Comparison of ENCODE assay signal across 12 cellular contexts in genomic region chr1:207876129-207876528, GRCh38. TPM values are rescaled to one million over a fixed set of nuclear protein-coding genes. Genes with fewer than 3 reads are reported as not detected.
A peak's percentile ranks its signal among the peaks of the same experiment; 100 is the strongest.
DNase-seq lines count a peak whose midpoint lies in the region; ATAC-seq and TF ChIP-seq lines count a peak whose summit lies in the region.
"Had no signal": no experiment of that assay in that cellular context is flagged by ENCODE, and none has a peak within 500 bp of the region (broad histone marks: within the 10 kb centered on the region; RNA-seq: fewer than 3 reads in every experiment).

No MANE protein-coding gene starts in this region.

- DNase-seq in GM10266 (ENCODE audit: extremely low spot score) (no peak), activated B cell treated with CpG ODN at 0.5 μM for 24 hours (no peak), right lobe of liver (no peak), thyroid gland (no peak), mucosa of descending colon (no peak)
- DNase-seq: activated effector memory CD4-positive, alpha-beta T cell treated with Interleukin-2 at 50 U/mL for 16 hours; NCI-H146; upper lobe of right lung had no signal

- H3K27ac ChIP-seq in right lobe of liver (no peak overlapping the region), thyroid gland (no peak overlapping the region)
- H3K27ac ChIP-seq: upper lobe of right lung had no signal

- no peak overlapping the region for H3K27ac Mint-ChIP-seq in activated B cell treated with CpG ODN at 0.5 μM for 24 hours

- intact Hi-C loops in activated B cell treated with CpG ODN at 0.5 μM for 24 hours (cut with micrococcal nuclease) (no loop called here), right lobe of liver (cut with DNase I) (no loop called here), thyroid gland (cut with DNase I) (no loop called here), mucosa of descending colon (cut with DNase I, micrococcal nuclease) (no loop called here)

- WGBS in right lobe of liver (ENCODE audit: insufficient coverage, low coverage, low lambda C conversion rate, missing lambda C conversion rate): 58% methylated on average over 4 of the region's 4 CpGs
- WGBS in thyroid gland, 2 donors: 55 to 72% methylated on average over 4 of the region's 4 CpGs

- ATAC-seq in HG03095 (IDR thresholded peaks at IDR 0.05; ENCODE audit: unreplicated experiment) (peak; percentile 53), activated B cell treated with CpG ODN at 0.5 μM for 24 hours (ENCODE audit: low read depth) (peak; percentile 40), right lobe of liver (peak; percentile 25 to 50 (median 36)), HG03442 (IDR thresholded peaks at IDR 0.05; ENCODE audit: unreplicated experiment) (no peak), mucosa of descending colon (no peak)
- ATAC-seq: activated CD4-positive, CD25-positive, alpha-beta regulatory T cell treated with anti-CD3 and anti-CD28 coated beads, Interleukin-2, amount 50 U/mL, for 24 hours; sciatic nerve had no signal

- TF ChIP-seq POLR2A in right lobe of liver (IDR thresholded peaks at IDR 0.05): no peak
- TF ChIP-seq POLR2A in thyroid gland (IDR thresholded peaks at IDR 0.05): no peak

- TF ChIP-seq CTCF in GM10266 (IDR thresholded peaks at IDR 0.05; ENCODE audit: control insufficient read depth, insufficient read depth, low read depth, missing control alignments) (peak; percentile 26), activated B cell treated with CpG ODN at 0.5 μM for 24 hours (IDR thresholded peaks at IDR 0.05) (no peak), right lobe of liver (IDR thresholded peaks at IDR 0.05) (peak in 2 of 4 donors; percentile 6 to 19), thyroid gland (IDR thresholded peaks at IDR 0.05) (peak in 1 of 6 experiments; percentile 30), mucosa of descending colon (IDR thresholded peaks at IDR 0.05) (no peak)

- H3K36me3 ChIP-seq in right lobe of liver (no peaks in the 10 kb centered on the region), thyroid gland (no peaks in the 10 kb centered on the region), mucosa of descending colon (ENCODE audit: low read depth) (no peaks in the 10 kb centered on the region)
- H3K36me3 ChIP-seq: upper lobe of right lung had no signal

- H3K27me3 ChIP-seq in right lobe of liver: no peaks in the 10 kb centered on the region
- H3K27me3 ChIP-seq in thyroid gland: no peaks in the 10 kb centered on the region
- H3K27me3 ChIP-seq: upper lobe of right lung had no signal

- peaks cover 38% of the 10 kb centered on the region for H3K4me1 Mint-ChIP-seq in activated B cell treated with CpG ODN at 0.5 μM for 24 hours

- CTCF ChIA-PET in activated B cell treated with CpG ODN at 0.5 μM for 24 hours (lab: Charles Lee): interaction anchor here (1.0 to 17.8 kb wide), 5 partner anchors 9 to 256 kb away, joined by 3 to 397 read pairs (median 9); no protein-coding TSS in a partner anchor

- H3K27me3 Mint-ChIP-seq in activated B cell treated with CpG ODN at 0.5 μM for 24 hours: peaks cover 2% of the 10 kb centered on the region

- H3K9me3 ChIP-seq in right lobe of liver (no peaks in the 10 kb centered on the region), thyroid gland (no peaks in the 10 kb centered on the region), mucosa of descending colon (no peaks in the 10 kb centered on the region)
- H3K9me3 ChIP-seq: upper lobe of right lung had no signal

- H3K4me3 ChIP-seq in right lobe of liver (no peak overlapping the region), thyroid gland (replicated peaks in 1 of 3) (no peak overlapping the region), mucosa of descending colon (no peak overlapping the region)
- H3K4me3 ChIP-seq: upper lobe of right lung had no signal

- H3K36me3 Mint-ChIP-seq in activated B cell treated with CpG ODN at 0.5 μM for 24 hours (ENCODE audit: low read depth): no peaks in the 10 kb centered on the region

- H3K4me1 ChIP-seq in right lobe of liver: no peaks in the 10 kb centered on the region
- H3K4me1 ChIP-seq in thyroid gland: peaks cover 0 to 6% of the 10 kb centered on the region in 2 donors
- H3K4me1 ChIP-seq in mucosa of descending colon (ENCODE audit: low read depth): no peaks in the 10 kb centered on the region

- POLR2A ChIA-PET in activated B cell treated with CpG ODN at 0.5 μM for 24 hours (lab: Charles Lee): interaction anchor here (1.1 to 17.4 kb wide), 3 partner anchors 8 to 51 kb away, joined by 3 to 547 read pairs (median 5); no protein-coding TSS in a partner anchor

- no peak overlapping the region for H3K4me3 Mint-ChIP-seq in activated B cell treated with CpG ODN at 0.5 μM for 24 hours

- H3K9me3 Mint-ChIP-seq in activated B cell treated with CpG ODN at 0.5 μM for 24 hours: no peaks in the 10 kb centered on the region

RNA-seq across cellular contexts. Expression of gene CD34, which starts 34.8 kb away (rescaled TPM):
- total RNA-seq in activated B cell treated with CpG ODN at 0.5 μM for 24 hours: not detected in 2 replicates
- total RNA-seq in right lobe of liver: 1 to 10 TPM in 5 of 6 experiments, under 1 TPM in 1; 0.70 to 2.7 (median 2.2) TPM
- total RNA-seq in thyroid gland: 10 to 100 TPM; 20.7 to 38.8 (median 27.8) TPM
- total RNA-seq in mucosa of descending colon: 10 to 100 TPM in 1 of 3 donors, 1 to 10 TPM in 2; 7.7 to 26.9 (median 9.7) TPM

Comparison
In these comparisons a context has a peak if more than half of its experiments do, and no peak if none do; other contexts are left out.
1. ATAC-seq: peak in HG03095 (single experiment), activated B cell treated with CpG ODN at 0.5 μM for 24 hours (single experiment) and right lobe of liver (4 of 4); none in HG03442 (single experiment) and mucosa of descending colon (single experiment).